Comparison of ENCODE assay signal across 8 cellular contexts in genomic region chr10:101095550-101096213, GRCh38. TPM values are rescaled to one million over a fixed set of nuclear protein-coding genes. Genes with fewer than 3 reads are reported as not detected.
DNase-seq lines count a peak whose midpoint lies in the region; ATAC-seq and TF ChIP-seq lines count a peak whose summit lies in the region.

No MANE protein-coding gene starts in this region.

- H3K9me3 ChIP-seq in liver (ENCODE audit: control insufficient read depth in 4 of 4, low read length in 3 of 4): no peaks in the 10 kb centered on the region

- H3K27me3 ChIP-seq in liver (ENCODE audit: control insufficient read depth in 4 of 4, insufficient read depth in 4 of 4, low read length in 3 of 4): peaks cover 0 to 2% (median 0%) of the 10 kb centered on the region in 4 donors

- H3K4me1 ChIP-seq in liver (ENCODE audit: control insufficient read depth in 4 of 4, insufficient read depth in 4 of 4, low read length in 3 of 4): no peaks in the 10 kb centered on the region

- DNase-seq in GM03348 (ENCODE audit: low spot score) (peak; percentile 88), NCI-H2171 (lab: John Stamatoyannopoulos, UW) (peak; percentile 31), choroid plexus epithelial cell (ENCODE audit: low read depth) (peak; percentile 68)
- peak; percentile 55 to 69 for DNase-seq in activated CD4-positive, alpha-beta T cell treated with anti-CD3 and anti-CD28 coated beads for 24 hours (ENCODE audit: low read depth in 2 of 2)
- peak; percentile 17 for DNase-seq in stimulated activated CD8-positive, alpha-beta memory T cell treated with anti-CD3 and anti-CD28 coated beads, Interleukin-12 subunit alpha, Interleukin-12 subunit beta, amount 100 ng/mL, for 24 hours (ENCODE audit: extremely low read depth)

- H3K4me3 ChIP-seq in choroid plexus epithelial cell (ENCODE audit: low read depth, low read length) (no peak overlapping the region), liver (ENCODE audit: low read depth in 1 of 3, low read length in 3 of 3) (no peak overlapping the region)

- H3K36me3 ChIP-seq in liver (ENCODE audit: control insufficient read depth in 4 of 4, insufficient read depth in 3 of 4, low read depth in 1 of 4, low read length in 3 of 4): no peaks in the 10 kb centered on the region

- WGBS in liver: 16% methylated on average over 7 of the region's 7 CpGs

- H3K9ac ChIP-seq in liver (ENCODE audit: low read depth in 1 of 2, low read length in 2 of 2): no peak overlapping the region

- peak; percentile 87 to 96 for TF ChIP-seq RAD21 in liver (IDR thresholded peaks at IDR 0.05)

- TF ChIP-seq CTCF in choroid plexus epithelial cell (conservative IDR thresholded peaks at IDR 0.05; ENCODE audit: low read depth, low read length): peak; percentile 89
- TF ChIP-seq CTCF in liver (IDR thresholded peaks at IDR 0.05; ENCODE audit: low read depth, low read length, missing input control): peak; percentile 84

- no peak overlapping the region for H3K27ac ChIP-seq in liver (ENCODE audit: low read depth in 1 of 2, low read length in 2 of 2)

- ATAC-seq in HG02759 (IDR thresholded peaks at IDR 0.05; ENCODE audit: unreplicated experiment) (peak; percentile 80), HG02970 (IDR thresholded peaks at IDR 0.05; ENCODE audit: low FRiP score, unreplicated experiment) (no peak)

TF ChIP-seq in liver, 16 proteins besides CTCF, POLR2A, EP300 and RAD21:
- TF ChIP-seq NR2F2 (IDR thresholded peaks at IDR 0.05): no peak
- no peak for TF ChIP-seq GABPA (IDR thresholded peaks at IDR 0.05 in 1 of 2, conservative IDR thresholded peaks at IDR 0.05 in 1 of 2)
- no peak for TF ChIP-seq MAX (IDR thresholded peaks at IDR 0.05)
- TF ChIP-seq HNF4A (conservative IDR thresholded peaks at IDR 0.05): no peak
- no peak for TF ChIP-seq RXRA (IDR thresholded peaks at IDR 0.05)
- no peak for TF ChIP-seq TAF1 (conservative IDR thresholded peaks at IDR 0.05)
- TF ChIP-seq, protein P1, sequence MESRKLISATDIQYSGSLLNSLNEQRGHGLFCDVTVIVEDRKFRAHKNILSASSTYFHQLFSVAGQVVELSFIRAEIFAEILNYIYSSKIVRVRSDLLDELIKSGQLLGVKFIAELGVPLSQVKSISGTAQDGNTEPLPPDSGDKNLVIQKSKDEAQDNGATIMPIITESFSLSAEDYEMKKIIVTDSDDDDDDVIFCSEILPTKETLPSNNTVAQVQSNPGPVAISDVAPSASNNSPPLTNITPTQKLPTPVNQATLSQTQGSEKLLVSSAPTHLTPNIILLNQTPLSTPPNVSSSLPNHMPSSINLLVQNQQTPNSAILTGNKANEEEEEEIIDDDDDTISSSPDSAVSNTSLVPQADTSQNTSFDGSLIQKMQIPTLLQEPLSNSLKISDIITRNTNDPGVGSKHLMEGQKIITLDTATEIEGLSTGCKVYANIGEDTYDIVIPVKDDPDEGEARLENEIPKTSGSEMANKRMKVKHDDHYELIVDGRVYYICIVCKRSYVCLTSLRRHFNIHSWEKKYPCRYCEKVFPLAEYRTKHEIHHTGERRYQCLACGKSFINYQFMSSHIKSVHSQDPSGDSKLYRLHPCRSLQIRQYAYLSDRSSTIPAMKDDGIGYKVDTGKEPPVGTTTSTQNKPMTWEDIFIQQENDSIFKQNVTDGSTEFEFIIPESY (IDR thresholded peaks at IDR 0.05): no peak
- TF ChIP-seq FOXA1 (IDR thresholded peaks at IDR 0.05): no peak
- no peak for TF ChIP-seq YY1 (IDR thresholded peaks at IDR 0.05)
- TF ChIP-seq, protein P2, sequence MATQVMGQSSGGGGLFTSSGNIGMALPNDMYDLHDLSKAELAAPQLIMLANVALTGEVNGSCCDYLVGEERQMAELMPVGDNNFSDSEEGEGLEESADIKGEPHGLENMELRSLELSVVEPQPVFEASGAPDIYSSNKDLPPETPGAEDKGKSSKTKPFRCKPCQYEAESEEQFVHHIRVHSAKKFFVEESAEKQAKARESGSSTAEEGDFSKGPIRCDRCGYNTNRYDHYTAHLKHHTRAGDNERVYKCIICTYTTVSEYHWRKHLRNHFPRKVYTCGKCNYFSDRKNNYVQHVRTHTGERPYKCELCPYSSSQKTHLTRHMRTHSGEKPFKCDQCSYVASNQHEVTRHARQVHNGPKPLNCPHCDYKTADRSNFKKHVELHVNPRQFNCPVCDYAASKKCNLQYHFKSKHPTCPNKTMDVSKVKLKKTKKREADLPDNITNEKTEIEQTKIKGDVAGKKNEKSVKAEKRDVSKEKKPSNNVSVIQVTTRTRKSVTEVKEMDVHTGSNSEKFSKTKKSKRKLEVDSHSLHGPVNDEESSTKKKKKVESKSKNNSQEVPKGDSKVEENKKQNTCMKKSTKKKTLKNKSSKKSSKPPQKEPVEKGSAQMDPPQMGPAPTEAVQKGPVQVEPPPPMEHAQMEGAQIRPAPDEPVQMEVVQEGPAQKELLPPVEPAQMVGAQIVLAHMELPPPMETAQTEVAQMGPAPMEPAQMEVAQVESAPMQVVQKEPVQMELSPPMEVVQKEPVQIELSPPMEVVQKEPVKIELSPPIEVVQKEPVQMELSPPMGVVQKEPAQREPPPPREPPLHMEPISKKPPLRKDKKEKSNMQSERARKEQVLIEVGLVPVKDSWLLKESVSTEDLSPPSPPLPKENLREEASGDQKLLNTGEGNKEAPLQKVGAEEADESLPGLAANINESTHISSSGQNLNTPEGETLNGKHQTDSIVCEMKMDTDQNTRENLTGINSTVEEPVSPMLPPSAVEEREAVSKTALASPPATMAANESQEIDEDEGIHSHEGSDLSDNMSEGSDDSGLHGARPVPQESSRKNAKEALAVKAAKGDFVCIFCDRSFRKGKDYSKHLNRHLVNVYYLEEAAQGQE (IDR thresholded peaks at IDR 0.05): no peak
- TF ChIP-seq, protein P3, sequence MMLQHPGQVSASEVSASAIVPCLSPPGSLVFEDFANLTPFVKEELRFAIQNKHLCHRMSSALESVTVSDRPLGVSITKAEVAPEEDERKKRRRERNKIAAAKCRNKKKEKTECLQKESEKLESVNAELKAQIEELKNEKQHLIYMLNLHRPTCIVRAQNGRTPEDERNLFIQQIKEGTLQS (IDR thresholded peaks at IDR 0.05): no peak
- TF ChIP-seq SP1 (IDR thresholded peaks at IDR 0.05): no peak
- TF ChIP-seq EGR1 (IDR thresholded peaks at IDR 0.05; ENCODE audit: low read depth in 2 of 2): no peak
- TF ChIP-seq JUND (IDR thresholded peaks at IDR 0.05): no peak
- no peak for TF ChIP-seq HNF4G (IDR thresholded peaks at IDR 0.05)

RNA-seq across cellular contexts. Expression of gene KAZALD1, which starts 33.9 kb away (rescaled TPM):
- total RNA-seq in liver: 1 to 10 TPM in 1 of 2 donors, under 1 TPM in 1; 0.92 to 1.2 TPM
- polyA plus RNA-seq in liver: under 1 TPM; 0.21 to 0.50 TPM

RNA-seq across cellular contexts. Expression of gene TLX1, which starts 35.4 kb away (rescaled TPM):
- under 1 TPM; 0.33 to 0.79 TPM for total RNA-seq in liver
- under 1 TPM; 0.06 to 0.28 TPM for polyA plus RNA-seq in liver

Comparison
In these comparisons a context has a peak if more than half of its experiments do, and no peak if none do; other contexts are left out.
1. DNase-seq: peak in every context shown above with its lines; median percentile 88 in GM03348; 68 in choroid plexus epithelial cell; 62 in activated CD4-positive, alpha-beta T cell treated with anti-CD3 and anti-CD28 coated beads for 24 hours; 31 in NCI-H2171; 17 in stimulated activated CD8-positive, alpha-beta memory T cell treated with anti-CD3 and anti-CD28 coated beads, Interleukin-12 subunit alpha, Interleukin-12 subunit beta, amount 100 ng/mL, for 24 hours.